Comparison of ENCODE assay signal across 23 cellular contexts in genomic region chr2:1527153-1527992, GRCh38.
DNase-seq lines count a peak whose midpoint lies in the region; ATAC-seq and TF ChIP-seq lines count a peak whose summit lies in the region.
"Had no signal": no experiment of that assay in that cellular context is flagged by ENCODE, and none has a peak within 500 bp of the region (broad histone marks: within the 10 kb centered on the region; RNA-seq: fewer than 3 reads in every experiment).

No MANE protein-coding gene starts in this region.

- no peak overlapping the region for H3K9ac ChIP-seq in SK-N-SH
- H3K9ac ChIP-seq: BLaER1, KMS-11 had no signal

- H3K9me2 ChIP-seq in SK-N-SH = no peaks in the 10 kb centered on the region

- no peak for TF ChIP-seq EP300 in SK-N-SH (IDR thresholded peaks at IDR 0.05; ENCODE audit: borderline replicate concordance in 1 of 2, low read depth in 1 of 2, low read length in 1 of 2)

- intact Hi-C loops in right lobe of liver (cut with DNase I) = no loop called here
- intact Hi-C loops in aorta (cut with DNase I) = loop anchor here in 1 of 2 donors (5.0 kb wide), 1 partner anchor 260 kb away; no protein-coding TSS in a partner anchor

- H2AFZ ChIP-seq in SK-N-SH (ENCODE audit: low read depth) = no peak overlapping the region
- H2AFZ ChIP-seq: GM23338 had no signal

- POLR2A ChIA-PET in SK-N-SH (lab: Yijun Ruan, JAX) = no interaction called here

- 34% methylated on average over 9 of the region's 9 CpGs for WGBS in SK-N-SH (ENCODE audit: low lambda C conversion rate)
- 76% methylated on average over 9 of the region's 9 CpGs for WGBS in right lobe of liver (ENCODE audit: insufficient coverage, low coverage, low lambda C conversion rate, missing lambda C conversion rate)
- 85 to 87% methylated on average over 9 of the region's 9 CpGs for WGBS in aorta, 2 donors

- peak; percentile 40 for ATAC-seq in SK-N-SH treated with all-trans-retinoic acid at 6 μM for 48 hours
- peak in 2 of 4 donors; percentile 27 to 46 for ATAC-seq in right lobe of liver
- ATAC-seq in aorta (ENCODE audit: low FRiP score) = peak; percentile 69
- no peak for ATAC-seq in GM19324 (IDR thresholded peaks at IDR 0.05; ENCODE audit: low FRiP score, unreplicated experiment)
- ATAC-seq: GM23338 had no signal

- no peaks in the 10 kb centered on the region for H3K4me1 ChIP-seq in SK-N-SH (ENCODE audit: control insufficient read depth in 1 of 2, insufficient read depth in 2 of 2, low read depth in 1 of 2, low read length in 1 of 2)
- H3K4me1 ChIP-seq in right lobe of liver = no peaks in the 10 kb centered on the region
- no peaks in the 10 kb centered on the region for H3K4me1 ChIP-seq in aorta (ENCODE audit: control insufficient read depth in 1 of 2, insufficient read depth in 2 of 2, low read length in 2 of 2)

- TF ChIP-seq CTCF in SK-N-SH (IDR thresholded peaks at IDR 0.05) (no peak), right lobe of liver (IDR thresholded peaks at IDR 0.05) (no peak)

- H4K20me1 ChIP-seq in SK-N-SH (ENCODE audit: insufficient read depth) = no peaks in the 10 kb centered on the region
- H4K20me1 ChIP-seq: BLaER1 had no signal

- H3K4me3 ChIP-seq in SK-N-SH (ENCODE audit: low read depth in 2 of 2, low read length in 1 of 2) (no peak overlapping the region), right lobe of liver (no peak overlapping the region), aorta (ENCODE audit: low read length in 2 of 2) (no peak overlapping the region)
- H3K4me3 ChIP-seq: BLaER1, GM23338 had no signal

- H3K27ac ChIP-seq in SK-N-SH (ENCODE audit: low read depth in 2 of 2, low read length in 1 of 2) (no peak overlapping the region), right lobe of liver (no peak overlapping the region), aorta (ENCODE audit: low read depth in 1 of 2, low read length in 2 of 2) (no peak overlapping the region), caudate nucleus (ENCODE audit: low read depth, low read length) (no peak overlapping the region)
- H3K27ac ChIP-seq: 22Rv1, BLaER1, KMS-11 had no signal

- no peaks in the 10 kb centered on the region for H3K79me2 ChIP-seq in SK-N-SH (ENCODE audit: insufficient read depth)

- TF ChIP-seq POLR2A in right lobe of liver (IDR thresholded peaks at IDR 0.05) = no peak

- no peak overlapping the region for H3K4me2 ChIP-seq in SK-N-SH
- H3K4me2 ChIP-seq: BLaER1, GM23338, KMS-11 had no signal

- H3K36me3 ChIP-seq in SK-N-SH (replicated peaks in 1 of 2; ENCODE audit: control insufficient read depth in 1 of 2, insufficient read depth in 2 of 2, low read length in 1 of 2) (no peaks in the 10 kb centered on the region), right lobe of liver (no peaks in the 10 kb centered on the region), aorta (ENCODE audit: control insufficient read depth in 1 of 2, insufficient read depth in 2 of 2, low read length in 1 of 2) (no peaks in the 10 kb centered on the region)
- H3K36me3 ChIP-seq: BLaER1 had no signal

- H3K27me3 ChIP-seq in SK-N-SH (ENCODE audit: insufficient read depth) (no peaks in the 10 kb centered on the region), right lobe of liver (no peaks in the 10 kb centered on the region), aorta (ENCODE audit: control insufficient read depth in 1 of 2, insufficient read depth in 2 of 2, low read length in 1 of 2) (no peaks in the 10 kb centered on the region)
- H3K27me3 ChIP-seq: BLaER1 had no signal

- CTCF ChIA-PET in SK-N-SH (lab: Yijun Ruan, JAX) = no interaction called here

- H3K9me3 ChIP-seq in SK-N-SH (no peaks in the 10 kb centered on the region), right lobe of liver (no peaks in the 10 kb centered on the region), aorta (ENCODE audit: control insufficient read depth, low read length) (no peaks in the 10 kb centered on the region)
- H3K9me3 ChIP-seq: BLaER1 had no signal

- DNase-seq in SK-N-SH (no peak), SW480 (ENCODE audit: low spot score) (peak; percentile 42), right lobe of liver (peak in 2 of 3 donors; percentile 14 to 30), aorta (no peak), caudate nucleus (lab: John Stamatoyannopoulos, UW) (no peak), OCI-M2 (lab: John Stamatoyannopoulos, UW; ENCODE audit: unreplicated experiment) (no peak)
- DNase-seq: CD4-positive, CD25-positive, alpha-beta regulatory T cell; DMS153; H9; HFFc6; MM.1S; NCI-H1048; NCI-H1417; NCI-H1694 treated with DMSO at 0.1 percent for 48 hours; NCI-H2081; NCI-H2227 treated with DMSO at 0.1 percent for 48 hours; NCI-H526 treated with DMSO at 0.1 percent for 48 hours had no signal

- no peaks in the 10 kb centered on the region for H3F3A ChIP-seq in SK-N-SH (replicated peaks; ENCODE audit: insufficient read depth)

- no peak for TF ChIP-seq RAD21 in SK-N-SH (IDR thresholded peaks at IDR 0.05; ENCODE audit: low read length)

TF ChIP-seq in SK-N-SH treated with all-trans-retinoic acid at 6 μM for 48 hours, 23 proteins besides CTCF, POLR2A, EP300 and RAD21 (continues in another document):
- TF ChIP-seq GLIS3 (CRISPR knock-in tag; IDR thresholded peaks at IDR 0.05) (no peak), ZC3H10 (CRISPR knock-in tag; IDR thresholded peaks at IDR 0.05) (no peak), ZFP3 (CRISPR knock-in tag; IDR thresholded peaks at IDR 0.05) (no peak), CSDC2 (CRISPR knock-in tag; IDR thresholded peaks at IDR 0.05) (no peak), TOX (CRISPR knock-in tag; IDR thresholded peaks at IDR 0.05; ENCODE audit: borderline replicate concordance) (no peak), ARNTL (CRISPR knock-in tag; IDR thresholded peaks at IDR 0.05; ENCODE audit: borderline replicate concordance, low read depth) (no peak), ZNF565 (CRISPR knock-in tag; conservative IDR thresholded peaks at IDR 0.05; ENCODE audit: low read depth) (no peak), OSR1 (CRISPR knock-in tag; IDR thresholded peaks at IDR 0.05) (no peak), ISL1 (CRISPR knock-in tag; IDR thresholded peaks at IDR 0.05) (no peak), RARB (CRISPR knock-in tag; IDR thresholded peaks at IDR 0.05) (no peak), BACH2 (CRISPR knock-in tag; IDR thresholded peaks at IDR 0.05; ENCODE audit: borderline replicate concordance) (no peak), PPARA (CRISPR knock-in tag; IDR thresholded peaks at IDR 0.05; ENCODE audit: borderline replicate concordance) (no peak), ZFP30 (CRISPR knock-in tag; IDR thresholded peaks at IDR 0.05) (no peak)
- TF ChIP-seq, protein P1, sequence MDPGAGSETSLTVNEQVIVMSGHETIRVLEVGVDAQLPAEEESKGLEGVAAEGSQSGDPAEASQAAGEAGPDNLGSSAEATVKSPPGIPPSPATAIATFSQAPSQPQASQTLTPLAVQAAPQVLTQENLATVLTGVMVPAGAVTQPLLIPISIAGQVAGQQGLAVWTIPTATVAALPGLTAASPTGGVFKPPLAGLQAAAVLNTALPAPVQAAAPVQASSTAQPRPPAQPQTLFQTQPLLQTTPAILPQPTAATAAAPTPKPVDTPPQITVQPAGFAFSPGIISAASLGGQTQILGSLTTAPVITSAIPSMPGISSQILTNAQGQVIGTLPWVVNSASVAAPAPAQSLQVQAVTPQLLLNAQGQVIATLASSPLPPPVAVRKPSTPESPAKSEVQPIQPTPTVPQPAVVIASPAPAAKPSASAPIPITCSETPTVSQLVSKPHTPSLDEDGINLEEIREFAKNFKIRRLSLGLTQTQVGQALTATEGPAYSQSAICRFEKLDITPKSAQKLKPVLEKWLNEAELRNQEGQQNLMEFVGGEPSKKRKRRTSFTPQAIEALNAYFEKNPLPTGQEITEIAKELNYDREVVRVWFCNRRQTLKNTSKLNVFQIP (CRISPR knock-in tag; IDR thresholded peaks at IDR 0.05; ENCODE audit: borderline replicate concordance, low read depth) = no peak

TF ChIP-seq in SK-N-SH, 30 proteins besides CTCF, POLR2A, EP300 and RAD21 (continues in another document):
- TF ChIP-seq USF2 (IDR thresholded peaks at IDR 0.05; ENCODE audit: borderline replicate concordance, low read depth, low read length) = no peak
- TF ChIP-seq JUND (IDR thresholded peaks at IDR 0.05) = no peak
- TF ChIP-seq GATA2 (CRISPR knock-in tag; IDR thresholded peaks at IDR 0.05) = no peak
- no peak for TF ChIP-seq RCOR1 (IDR thresholded peaks at IDR 0.05; ENCODE audit: low read length)
- TF ChIP-seq, protein P2, sequence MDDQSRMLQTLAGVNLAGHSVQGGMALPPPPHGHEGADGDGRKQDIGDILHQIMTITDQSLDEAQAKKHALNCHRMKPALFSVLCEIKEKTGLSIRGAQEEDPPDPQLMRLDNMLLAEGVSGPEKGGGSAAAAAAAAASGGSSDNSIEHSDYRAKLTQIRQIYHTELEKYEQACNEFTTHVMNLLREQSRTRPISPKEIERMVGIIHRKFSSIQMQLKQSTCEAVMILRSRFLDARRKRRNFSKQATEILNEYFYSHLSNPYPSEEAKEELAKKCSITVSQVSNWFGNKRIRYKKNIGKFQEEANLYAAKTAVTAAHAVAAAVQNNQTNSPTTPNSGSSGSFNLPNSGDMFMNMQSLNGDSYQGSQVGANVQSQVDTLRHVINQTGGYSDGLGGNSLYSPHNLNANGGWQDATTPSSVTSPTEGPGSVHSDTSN (IDR thresholded peaks at IDR 0.05) = no peak
- no peak for TF ChIP-seq TCF12 (IDR thresholded peaks at IDR 0.05)
- no peak for TF ChIP-seq FOXJ3 (CRISPR knock-in tag; IDR thresholded peaks at IDR 0.05)
- no peak for TF ChIP-seq MEF2A (IDR thresholded peaks at IDR 0.05; ENCODE audit: borderline replicate concordance, low read depth)
- no peak for TF ChIP-seq FOSL2 (IDR thresholded peaks at IDR 0.05; ENCODE audit: borderline replicate concordance, low read depth)
- no peak for TF ChIP-seq MAX (IDR thresholded peaks at IDR 0.05; ENCODE audit: low read depth)

Comparison
In these comparisons a context has a peak if more than half of its experiments do, and no peak if none do; other contexts are left out.
1. DNase-seq: peak in SW480 (single experiment) and right lobe of liver (2 of 3); none in SK-N-SH (single experiment), aorta (0 of 2), caudate nucleus (0 of 61) and OCI-M2 (single experiment).